In genomic region chr13:109271991-109272454, GRCh38 we compare ENCODE assay signal across 1 cellular context.
TF ChIP-seq lines count a peak whose summit lies in the region.

No MANE protein-coding gene starts in this region.

TF ChIP-seq in HEK293, 187 proteins besides CTCF, POLR2A, EP300 and RAD21 (continued from another document):
- TF ChIP-seq PRDM6 (tag by site-specific recombination; IDR thresholded peaks at IDR 0.05) = no peak
